Comparison of ENCODE assay signal across 8 cellular contexts in the genomic region with DNA sequence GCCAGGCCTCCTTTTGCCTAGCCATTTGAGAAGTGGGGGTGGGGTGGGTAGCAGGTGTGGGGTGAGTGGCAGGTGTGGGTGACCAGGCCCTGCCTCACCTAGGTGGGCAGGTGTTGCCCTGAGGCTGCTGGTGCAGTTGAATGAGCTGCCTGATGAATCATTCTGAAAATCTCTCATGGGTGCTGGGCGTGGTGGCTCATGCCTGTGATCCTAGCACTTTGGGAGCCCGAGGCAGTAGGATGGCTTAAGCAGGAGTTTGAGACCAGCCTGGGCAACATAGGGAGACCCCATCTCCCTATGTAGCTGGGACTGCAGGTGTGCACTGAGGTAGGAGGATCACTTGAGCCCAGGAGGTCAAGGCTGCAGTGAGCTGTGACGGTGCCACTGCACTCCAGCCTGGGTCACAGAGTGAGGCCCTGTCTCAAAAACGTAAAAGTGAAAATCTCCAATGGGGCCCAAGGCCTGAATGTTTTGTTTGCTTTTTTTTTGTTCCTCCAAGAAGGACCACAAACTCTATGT. TPM values are rescaled to one million over a fixed set of nuclear protein-coding genes. Genes with fewer than 3 reads are reported as not detected.
DNase-seq lines count a peak whose midpoint lies in the region; ATAC-seq and TF ChIP-seq lines count a peak whose summit lies in the region.

No MANE protein-coding gene starts in this region.

- no peak overlapping the region for H3K4me3 Mint-ChIP-seq in Calu3 (ENCODE audit: low read depth, unreplicated experiment)
- H3K4me3 Mint-ChIP-seq in activated naive CD4-positive, alpha-beta T cell treated with anti-CD3 and anti-CD28 coated beads, Interleukin-2, amount 50 U/mL, for 24 hours: peak overlapping the region; percentile 72
- H3K4me3 Mint-ChIP-seq in neural progenitor cell: no peak overlapping the region

- peak overlapping the region; percentile 50 for H3K27ac Mint-ChIP-seq in Calu3 (ENCODE audit: unreplicated experiment)
- H3K27ac Mint-ChIP-seq in activated naive CD4-positive, alpha-beta T cell treated with anti-CD3 and anti-CD28 coated beads, Interleukin-2, amount 50 U/mL, for 24 hours: peak overlapping the region; percentile 98
- H3K27ac Mint-ChIP-seq in neural progenitor cell: no peak overlapping the region

- H3K4me1 ChIP-seq in spleen: peaks cover 72 to 100% (median 96%) of the 10 kb centered on the region in 6 donors
- H3K4me1 ChIP-seq in neural progenitor cell: peaks cover 44% of the 10 kb centered on the region

- WGBS in spleen, 5 donors: 56 to 70% (median 59%) methylated on average over 4 of the region's 4 CpGs

- H3K9me3 Mint-ChIP-seq in Calu3 (ENCODE audit: low read depth, unreplicated experiment) (no peaks in the 10 kb centered on the region), neural progenitor cell (peaks cover 5% of the 10 kb centered on the region)
- no peaks in the 10 kb centered on the region for H3K9me3 Mint-ChIP-seq in activated naive CD4-positive, alpha-beta T cell treated with anti-CD3 and anti-CD28 coated beads, Interleukin-2, amount 50 U/mL, for 24 hours

- CTCF ChIA-PET in Calu3 (lab: Charles Lee): interaction anchor here (0.7 to 2.6 kb wide), 4 partner anchors 11 to 1603 kb away, joined by 3 to 11 read pairs (median 6); no protein-coding TSS in a partner anchor

- H3K4me1 Mint-ChIP-seq in Calu3 (ENCODE audit: low read depth, unreplicated experiment) (peaks cover 75% of the 10 kb centered on the region), neural progenitor cell (peaks cover 61% of the 10 kb centered on the region)
- H3K4me1 Mint-ChIP-seq in activated naive CD4-positive, alpha-beta T cell treated with anti-CD3 and anti-CD28 coated beads, Interleukin-2, amount 50 U/mL, for 24 hours: peaks cover 93% of the 10 kb centered on the region

- H3F3A ChIP-seq in neural progenitor cell (ENCODE audit: low read depth): peaks cover 19% of the 10 kb centered on the region

- ATAC-seq in GM21367 (IDR thresholded peaks at IDR 0.05; ENCODE audit: unreplicated experiment) (peak; percentile 44), HG03520 (IDR thresholded peaks at IDR 0.05; ENCODE audit: unreplicated experiment) (peak; percentile 47)

- no peaks in the 10 kb centered on the region for H3K27me3 Mint-ChIP-seq in Calu3 (ENCODE audit: unreplicated experiment)
- H3K27me3 Mint-ChIP-seq in activated naive CD4-positive, alpha-beta T cell treated with anti-CD3 and anti-CD28 coated beads, Interleukin-2, amount 50 U/mL, for 24 hours: no peaks in the 10 kb centered on the region
- peaks cover 2% of the 10 kb centered on the region for H3K27me3 Mint-ChIP-seq in neural progenitor cell (ENCODE audit: insufficient read depth, low read depth)

- no peak overlapping the region for H3K9ac ChIP-seq in neural progenitor cell

- no peaks in the 10 kb centered on the region for H3K9me3 ChIP-seq in spleen
- no peaks in the 10 kb centered on the region for H3K9me3 ChIP-seq in neural progenitor cell (ENCODE audit: low read depth)

- H3K36me3 ChIP-seq in spleen (peaks cover 0 to 80% (median 2%) of the 10 kb centered on the region in 6 donors), neural progenitor cell (no peaks in the 10 kb centered on the region)

- no TSS peak for BruUV-seq in Calu3 (replicated peaks; lab: Mats Ljungman, UMichigan)

- intact Hi-C loops in Calu3 (cut with micrococcal nuclease; ENCODE audit: unreplicated experiment): no loop called here
- intact Hi-C loops in spleen (cut with DNase I; ENCODE audit: low total_unique reads): no loop called here

- no peak for TF ChIP-seq POLR2A in spleen (IDR thresholded peaks at IDR 0.05)

- H3K27me3 ChIP-seq in spleen (replicated peaks in 1 of 7): no peaks in the 10 kb centered on the region
- no peaks in the 10 kb centered on the region for H3K27me3 ChIP-seq in neural progenitor cell

- peaks cover 100% of the 10 kb centered on the region for H3K79me2 ChIP-seq in neural progenitor cell (ENCODE audit: low read depth)

- DNase-seq in Calu3: peak; percentile 73
- no peak for DNase-seq in spleen
- no peak for DNase-seq in CD1c-positive myeloid dendritic cell (ENCODE audit: extremely low spot score)
- DNase-seq in neural progenitor cell (ENCODE audit: low spot score): no peak
- DNase-seq in nucleus accumbens (lab: John Stamatoyannopoulos, UW): no peak

- peak overlapping the region in 1 of 8 donors; percentile 28 for H3K4me3 ChIP-seq in spleen
- no peak overlapping the region for H3K4me3 ChIP-seq in neural progenitor cell

- H3K36me3 Mint-ChIP-seq in Calu3 (ENCODE audit: insufficient read depth, unreplicated experiment): peaks cover 52% of the 10 kb centered on the region
- H3K36me3 Mint-ChIP-seq in activated naive CD4-positive, alpha-beta T cell treated with anti-CD3 and anti-CD28 coated beads, Interleukin-2, amount 50 U/mL, for 24 hours: peaks cover 2% of the 10 kb centered on the region
- H3K36me3 Mint-ChIP-seq in neural progenitor cell: peaks cover 19% of the 10 kb centered on the region

- H3K27ac ChIP-seq in spleen (peak overlapping the region; percentile 18 to 99 (median 74)), neural progenitor cell (no peak overlapping the region)

- H2AFZ ChIP-seq in neural progenitor cell (replicated peaks): no peak overlapping the region

- H3K4me2 ChIP-seq in neural progenitor cell: no peak overlapping the region

- TF ChIP-seq CTCF in Calu3 (IDR thresholded peaks at IDR 0.05; ENCODE audit: unreplicated experiment): no peak
- no peak for TF ChIP-seq CTCF in spleen (IDR thresholded peaks at IDR 0.05 in 8 of 11, conservative IDR thresholded peaks at IDR 0.05 in 3 of 11)
- TF ChIP-seq CTCF in neural progenitor cell (IDR thresholded peaks at IDR 0.05): no peak

- peaks cover 92% of the 10 kb centered on the region for H4K20me1 ChIP-seq in neural progenitor cell (ENCODE audit: low read depth)

RNA-seq across cellular contexts. Expression of gene TSPAN14, which starts 17.7 kb away (rescaled TPM):
- total RNA-seq in Calu3 (2022) (98.6 and 116 TPM in 2 replicates), spleen (100 to 1,000 TPM in 6 of 7 donors, 10 to 100 TPM in 1; 81.3 to 172 (median 129) TPM), neural progenitor cell (ENCODE audit: low replicate concordance) (32.7 and 68.9 TPM in 2 replicates)
- 10 to 100 TPM; 13.3 to 32.5 (median 24.6) TPM for polyA plus RNA-seq in spleen
